In genomic region chr9:74122229-74122628, GRCh38 we compare ENCODE assay signal across 25 cellular contexts.
"Had no signal": no experiment of that assay in that cellular context is flagged by ENCODE, and none has a peak within 500 bp of the region (broad histone marks: within the 10 kb centered on the region; RNA-seq: fewer than 3 reads in every experiment).

No MANE protein-coding gene starts in this region.

- H3K27me3 ChIP-seq: gastrocnemius medialis, neural progenitor cell, stomach, thyroid gland, vagina had no signal

- H3K27ac Mint-ChIP-seq: endodermal cell; memory B cell; nephron; neural progenitor cell; progenitor cell of endocrine pancreas; stimulated activated effector memory CD8-positive, alpha-beta T cell treated with anti-CD3 and anti-CD28 coated beads, Interleukin-12 subunit alpha, Interleukin-12 subunit beta, amount 100 ng/mL, for 72 hours had no signal

- H3K36me3 Mint-ChIP-seq: memory B cell; neural progenitor cell; stimulated activated effector memory CD8-positive, alpha-beta T cell treated with anti-CD3 and anti-CD28 coated beads, Interleukin-12 subunit alpha, Interleukin-12 subunit beta, amount 100 ng/mL, for 72 hours had no signal

- H3K27me3 Mint-ChIP-seq: memory B cell had no signal

- H3K4me1 ChIP-seq: gastrocnemius medialis, parathyroid adenoma, stomach, thyroid gland, vagina had no signal

- H3K9me3 Mint-ChIP-seq: nephron, neural progenitor cell had no signal

- H3K4me3 Mint-ChIP-seq: endodermal cell; memory B cell; nephron; neural progenitor cell; stimulated activated effector memory CD8-positive, alpha-beta T cell treated with anti-CD3 and anti-CD28 coated beads, Interleukin-12 subunit alpha, Interleukin-12 subunit beta, amount 100 ng/mL, for 72 hours had no signal

- H3K4me3 ChIP-seq: gastrocnemius medialis, lung, neural progenitor cell, smooth muscle cell, stomach, thyroid gland, vagina had no signal

- ATAC-seq: esophagus mucosa, gastrocnemius medialis, left lobe of liver, sciatic nerve had no signal

- H3K9me3 ChIP-seq: gastrocnemius medialis, stomach, thyroid gland, vagina had no signal

- H3K36me3 ChIP-seq: gastrocnemius medialis, neural progenitor cell, stomach, thyroid gland, vagina had no signal

- H3K27ac ChIP-seq: epithelial cell of prostate, gastrocnemius medialis, neural progenitor cell, parathyroid adenoma, stomach, thyroid gland, vagina had no signal

- DNase-seq: cortex of kidney; endodermal cell; foreskin fibroblast; gastrocnemius medialis; head of caudate nucleus; kidney; stimulated activated CD4-positive, alpha-beta T cell treated with anti-CD3 and anti-CD28 coated beads, Interleukin-12 subunit alpha, Interleukin-12 subunit beta, amount 100 ng/mL, for 4 hours; stimulated activated CD4-positive, alpha-beta T cell treated with anti-CD3 and anti-CD28 coated beads, Interleukin-4, amount 100 ng/mL, for 24 hours; stimulated activated naive CD4-positive, alpha-beta T cell treated with Interleukin-2 at 50 U/mL for 16 hours; stomach; thyroid gland; trophoblast cell had no signal

- H3K4me1 Mint-ChIP-seq: memory B cell; nephron; stimulated activated effector memory CD8-positive, alpha-beta T cell treated with anti-CD3 and anti-CD28 coated beads, Interleukin-12 subunit alpha, Interleukin-12 subunit beta, amount 100 ng/mL, for 72 hours had no signal
